Comparison of ENCODE assay signal across 13 cellular contexts in genomic region chr4:183758006-183758734, GRCh38.
DNase-seq lines count a peak whose midpoint lies in the region; ATAC-seq, FAIRE-seq and TF ChIP-seq lines count a peak whose summit lies in the region.
"Had no signal": no experiment of that assay in that cellular context is flagged by ENCODE, and none has a peak within 500 bp of the region (broad histone marks: within the 10 kb centered on the region; RNA-seq: fewer than 3 reads in every experiment).

No MANE protein-coding gene starts in this region.

- H3K4me3 ChIP-seq in AG10803 (ENCODE audit: low read length) = no peak overlapping the region
- H3K4me3 ChIP-seq in Loucy (ENCODE audit: low read length, poor library complexity, severe bottlenecking) = no peak overlapping the region
- no peak overlapping the region for H3K4me3 ChIP-seq in fibroblast of the aortic adventitia (ENCODE audit: low read depth, low read length)
- peak overlapping the region; percentile 32 for H3K4me3 ChIP-seq in mesendoderm (ENCODE audit: low read length)
- no peak overlapping the region for H3K4me3 ChIP-seq in gastroesophageal sphincter
- H3K4me3 ChIP-seq: BLaER1 treated with 17β-estradiol and CSF1 and Interleukin-3, amounts not matched to agents 10 nM and 100 nM had no signal

- H3K4me2 ChIP-seq in Loucy (ENCODE audit: low read depth, low read length, poor library complexity, severe bottlenecking) (no peak overlapping the region), mesendoderm (ENCODE audit: low read length) (peak overlapping the region; percentile 62)
- H3K4me2 ChIP-seq: BLaER1 treated with 17β-estradiol and CSF1 and Interleukin-3, amounts not matched to agents 10 nM and 100 nM had no signal

- peak overlapping the region; percentile 87 for H3K56ac ChIP-seq in mesendoderm (ENCODE audit: low read length)

- no peak overlapping the region for H3K23ac ChIP-seq in mesendoderm (ENCODE audit: low read length)

- H3K27ac ChIP-seq in mesendoderm (ENCODE audit: low read depth, low read length) = no peak overlapping the region
- H3K27ac ChIP-seq in gastroesophageal sphincter = no peak overlapping the region
- H3K27ac ChIP-seq: BLaER1 treated with 17β-estradiol and CSF1 and Interleukin-3, amounts not matched to agents 10 nM and 100 nM; RWPE1 had no signal

- H2AK5ac ChIP-seq in mesendoderm (ENCODE audit: low read length) = no peak overlapping the region

- no CpG with 5 or more reads among the region's 32 CpGs for WGBS in mesendoderm (ENCODE audit: extremely low coverage, insufficient coverage, low lambda C conversion rate)
- WGBS in gastroesophageal sphincter (ENCODE audit: low coverage in 1 of 2), 2 donors = 46 to 56% methylated on average over 19 to 24 of the region's 32 CpGs

- H3K4me3 Mint-ChIP-seq in natural killer cell treated with Interleukin-12 subunit alpha and Interleukin-12 subunit beta and Interleukin-15 and Interleukin-18, amount 100 ng/mL, for 72 hours = no peak overlapping the region
- H3K4me3 Mint-ChIP-seq: activated naive CD4-positive, alpha-beta T cell treated with anti-CD3 and anti-CD28 coated beads, Interleukin-2, amount 50 U/mL, for 24 hours had no signal

- H3K9me2 ChIP-seq in Loucy (replicated peaks; ENCODE audit: low read depth, low read length) = no peaks in the 10 kb centered on the region

- no peaks in the 10 kb centered on the region for H3K4me1 ChIP-seq in Loucy (ENCODE audit: insufficient read depth, low read length, poor library complexity, severe bottlenecking)
- peaks cover 2% of the 10 kb centered on the region for H3K4me1 ChIP-seq in mesendoderm (ENCODE audit: control insufficient read depth, low read depth, low read length)
- H3K4me1 ChIP-seq in gastroesophageal sphincter = no peaks in the 10 kb centered on the region
- H3K4me1 ChIP-seq: BLaER1 treated with 17β-estradiol and CSF1 and Interleukin-3, amounts not matched to agents 10 nM and 100 nM had no signal

- ATAC-seq in HG02623 (IDR thresholded peaks at IDR 0.05; ENCODE audit: unreplicated experiment) (no peak), gastroesophageal sphincter (no peak)
- ATAC-seq in natural killer cell treated with Interleukin-12 subunit alpha and Interleukin-12 subunit beta and Interleukin-15 and Interleukin-18, amount 100 ng/mL, for 72 hours = no peak

- H3K9ac ChIP-seq in Loucy (ENCODE audit: low read depth, low read length, poor library complexity, severe bottlenecking) (no peak overlapping the region), mesendoderm (ENCODE audit: low read length) (peak overlapping the region; percentile 45)
- H3K9ac ChIP-seq: BLaER1 treated with 17β-estradiol and CSF1 and Interleukin-3, amounts not matched to agents 10 nM and 100 nM had no signal

- no peak for FAIRE-seq in GM12891 (lab: Jason Lieb, UNC)

- peaks cover 7 to 8% of the 10 kb centered on the region in 2 donors for H3K27me3 Mint-ChIP-seq in natural killer cell treated with Interleukin-12 subunit alpha and Interleukin-12 subunit beta and Interleukin-15 and Interleukin-18, amount 100 ng/mL, for 72 hours

- no peaks in the 10 kb centered on the region for H3K36me3 ChIP-seq in Loucy (ENCODE audit: insufficient read depth, low read length)
- H3K36me3 ChIP-seq in mesendoderm (ENCODE audit: control insufficient read depth, insufficient read depth, low read length) = no peaks in the 10 kb centered on the region
- no peaks in the 10 kb centered on the region for H3K36me3 ChIP-seq in gastroesophageal sphincter
- H3K36me3 ChIP-seq: BLaER1 treated with 17β-estradiol and CSF1 and Interleukin-3, amounts not matched to agents 10 nM and 100 nM had no signal

- H3K79me2 ChIP-seq in Loucy (ENCODE audit: insufficient read depth, low read length) (no peaks in the 10 kb centered on the region), mesendoderm (ENCODE audit: control insufficient read depth, insufficient read depth, low read length) (no peaks in the 10 kb centered on the region)

- no peaks in the 10 kb centered on the region for H3K36me3 Mint-ChIP-seq in natural killer cell treated with Interleukin-12 subunit alpha and Interleukin-12 subunit beta and Interleukin-15 and Interleukin-18, amount 100 ng/mL, for 72 hours
- H3K36me3 Mint-ChIP-seq: activated naive CD4-positive, alpha-beta T cell treated with anti-CD3 and anti-CD28 coated beads, Interleukin-2, amount 50 U/mL, for 24 hours had no signal

- H4K20me1 ChIP-seq in Loucy (ENCODE audit: insufficient read depth, low read length, poor library complexity, severe bottlenecking) = no peaks in the 10 kb centered on the region
- H4K20me1 ChIP-seq: BLaER1 treated with 17β-estradiol and CSF1 and Interleukin-3, amounts not matched to agents 10 nM and 100 nM had no signal

- H3K4ac ChIP-seq in mesendoderm (ENCODE audit: low read depth, low read length) = peak overlapping the region; percentile 18

- no peak overlapping the region for H3K27ac Mint-ChIP-seq in natural killer cell treated with Interleukin-12 subunit alpha and Interleukin-12 subunit beta and Interleukin-15 and Interleukin-18, amount 100 ng/mL, for 72 hours

- H2AFZ ChIP-seq in Loucy (ENCODE audit: low read length) = no peak overlapping the region

- no peaks in the 10 kb centered on the region for H3F3A ChIP-seq in Loucy (ENCODE audit: low read depth)

- H3K4me1 Mint-ChIP-seq in natural killer cell treated with Interleukin-12 subunit alpha and Interleukin-12 subunit beta and Interleukin-15 and Interleukin-18, amount 100 ng/mL, for 72 hours (ENCODE audit: low read depth in 2 of 2) = no peaks in the 10 kb centered on the region
- H3K4me1 Mint-ChIP-seq: activated naive CD4-positive, alpha-beta T cell treated with anti-CD3 and anti-CD28 coated beads, Interleukin-2, amount 50 U/mL, for 24 hours had no signal

- H2BK5ac ChIP-seq in mesendoderm (ENCODE audit: low read length) = no peak overlapping the region

- H3K18ac ChIP-seq in mesendoderm (ENCODE audit: low read length) = no peak overlapping the region

- no peaks in the 10 kb centered on the region for H3K9me3 Mint-ChIP-seq in natural killer cell treated with Interleukin-12 subunit alpha and Interleukin-12 subunit beta and Interleukin-15 and Interleukin-18, amount 100 ng/mL, for 72 hours
- H3K9me3 Mint-ChIP-seq: activated naive CD4-positive, alpha-beta T cell treated with anti-CD3 and anti-CD28 coated beads, Interleukin-2, amount 50 U/mL, for 24 hours had no signal

- no peak for DNase-seq in AG10803 (ENCODE audit: low read depth)
- DNase-seq in fibroblast of the aortic adventitia (ENCODE audit: low read depth) = peak; percentile 5
- DNase-seq in mesendoderm = peak; percentile 46
- DNase-seq in natural killer cell treated with Interleukin-12 subunit alpha and Interleukin-12 subunit beta and Interleukin-15 and Interleukin-18, amount 100 ng/mL, for 72 hours (ENCODE audit: low spot score) = no peak
- DNase-seq in GM12891 (ENCODE audit: insufficient read length, low spot score) = no peak
- DNase-seq: activated CD4-positive, CD25-positive, alpha-beta regulatory T cell treated with anti-CD3 and anti-CD28 coated beads, Interleukin-2, amount 50 U/mL, for 72 hours; NCI-H2081 treated with DMSO at 0.1 percent for 48 hours had no signal

- H3K27me3 ChIP-seq in Loucy (ENCODE audit: insufficient read depth, low read length, poor library complexity, severe bottlenecking) = no peaks in the 10 kb centered on the region
- H3K27me3 ChIP-seq in mesendoderm (ENCODE audit: insufficient read depth, low read length, poor library complexity) = no peaks in the 10 kb centered on the region
- H3K27me3 ChIP-seq in gastroesophageal sphincter = peaks cover 16% of the 10 kb centered on the region
- H3K27me3 ChIP-seq: BLaER1 treated with 17β-estradiol and CSF1 and Interleukin-3, amounts not matched to agents 10 nM and 100 nM had no signal

- no peak for TF ChIP-seq EP300 in gastroesophageal sphincter (IDR thresholded peaks at IDR 0.05)

- H4K5ac ChIP-seq in mesendoderm (ENCODE audit: low read length) = no peak overlapping the region

- no peak for TF ChIP-seq POLR2A in gastroesophageal sphincter (IDR thresholded peaks at IDR 0.05)
- TF ChIP-seq POLR2A in GM12891 (IDR thresholded peaks at IDR 0.05; ENCODE audit: low read depth, low read length) = no peak

- no peak overlapping the region for H4K8ac ChIP-seq in mesendoderm (ENCODE audit: low read depth, low read length)

- no peaks in the 10 kb centered on the region for H3K79me1 ChIP-seq in mesendoderm (ENCODE audit: low read length)

- 0 out of 2 replicates have a peak, but pooled peaks have one; percentile 17 for TF ChIP-seq CTCF in AG10803 (conservative IDR thresholded peaks at IDR 0.05; ENCODE audit: low read length)
- 0 out of 2 replicates have a peak, but pooled peaks have one; percentile 16 for TF ChIP-seq CTCF in Loucy (conservative IDR thresholded peaks at IDR 0.05; ENCODE audit: low read length)
- TF ChIP-seq CTCF in fibroblast of the aortic adventitia (IDR thresholded peaks at IDR 0.05; ENCODE audit: insufficient read depth, low read length) = peak; percentile 37
- no peak for TF ChIP-seq CTCF in gastroesophageal sphincter (IDR thresholded peaks at IDR 0.05)

- H3K9me3 ChIP-seq in Loucy (ENCODE audit: insufficient read depth, low read depth, low read length) = no peaks in the 10 kb centered on the region
- H3K9me3 ChIP-seq in gastroesophageal sphincter = no peaks in the 10 kb centered on the region

- no peak overlapping the region for H2BK15ac ChIP-seq in mesendoderm (replicated peaks; ENCODE audit: low read depth)

- no peak overlapping the region for H2BK120ac ChIP-seq in mesendoderm (ENCODE audit: low read depth, low read length)

TF ChIP-seq in GM12891, 5 proteins besides CTCF, POLR2A, EP300 and RAD21:
- TF ChIP-seq SPI1 (IDR thresholded peaks at IDR 0.05; ENCODE audit: low read depth, low read length) (no peak), POLR2AphosphoS5 (IDR thresholded peaks at IDR 0.05; ENCODE audit: low read depth, low read length) (no peak), POU2F2 (IDR thresholded peaks at IDR 0.05; ENCODE audit: low read depth, low read length) (no peak), PAX5 (IDR thresholded peaks at IDR 0.05; ENCODE audit: insufficient read depth, low read length, severe bottlenecking) (no peak), TAF1 (IDR thresholded peaks at IDR 0.05; ENCODE audit: low read depth, low read length) (no peak)

Comparison
In these comparisons a context has a peak if more than half of its experiments do, and no peak if none do; other contexts are left out.
1. DNase-seq: peak in fibroblast of the aortic adventitia (single experiment) and mesendoderm (single experiment); none in AG10803 (single experiment), natural killer cell treated with Interleukin-12 subunit alpha and Interleukin-12 subunit beta and Interleukin-15 and Interleukin-18, amount 100 ng/mL, for 72 hours (single experiment) and GM12891 (single experiment).
2. CTCF ChIP-seq: peak in AG10803 (single experiment), Loucy (single experiment) and fibroblast of the aortic adventitia (single experiment); none in gastroesophageal sphincter (0 of 4).